10 cellular contexts compared by ENCODE assay signal in genomic region chr11:116731821-116732739, GRCh38. TPM values are rescaled to one million over a fixed set of nuclear protein-coding genes. Genes with fewer than 3 reads are reported as not detected.
DNase-seq lines count a peak whose midpoint lies in the region; ATAC-seq lines count a peak whose summit lies in the region.
"Had no signal": no experiment of that assay in that cellular context is flagged by ENCODE, and none has a peak within 500 bp of the region (broad histone marks: within the 10 kb centered on the region; RNA-seq: fewer than 3 reads in every experiment).

No MANE protein-coding gene starts in this region.

- ATAC-seq in GM19455 (IDR thresholded peaks at IDR 0.05; ENCODE audit: unreplicated experiment) (peak; percentile 23), sciatic nerve (no peak), Right ventricle myocardium inferior (no peak)

- H3K27ac ChIP-seq in HUES6 (ENCODE audit: low read depth, low read length) (no peak overlapping the region), Karpas-422 (ENCODE audit: low read length) (no peak overlapping the region)
- H3K27ac ChIP-seq: ovary had no signal

- H3K4me1 ChIP-seq in HUES6 (ENCODE audit: control insufficient read depth, insufficient read depth, low read length) (peaks cover 24% of the 10 kb centered on the region), Karpas-422 (ENCODE audit: low read length) (peaks cover 5% of the 10 kb centered on the region)

- H3K4me3 ChIP-seq in HUES6 (ENCODE audit: low read depth, low read length) (peak overlapping the region; percentile 42), iPS-11a (ENCODE audit: low read depth, low read length) (peak overlapping the region; percentile 15), Karpas-422 (ENCODE audit: low read length) (no peak overlapping the region)
- H3K4me3 ChIP-seq: ovary had no signal

- H2AFZ ChIP-seq in Karpas-422 (ENCODE audit: low read length), result no peak overlapping the region

- no peak overlapping the region for H3K4me2 ChIP-seq in Karpas-422 (ENCODE audit: low read depth, low read length, poor library complexity, severe bottlenecking)

- H3K9ac ChIP-seq in HUES6 (ENCODE audit: low read length) (no peak overlapping the region), Karpas-422 (ENCODE audit: low read length) (no peak overlapping the region)

- H3K27me3 ChIP-seq in HUES6 (ENCODE audit: control insufficient read depth, insufficient read depth, low read length), result peaks cover 5% of the 10 kb centered on the region; the same call in 1 of the 2 replicates
- no peaks in the 10 kb centered on the region for H3K27me3 ChIP-seq in Karpas-422 (ENCODE audit: low read length)
- H3K27me3 ChIP-seq: ovary had no signal

- H3K9me2 ChIP-seq in Karpas-422 (replicated peaks; ENCODE audit: insufficient read depth, low read length), result no peaks in the 10 kb centered on the region

- H4K20me1 ChIP-seq in Karpas-422 (ENCODE audit: insufficient read depth, low read depth, low read length), result no peaks in the 10 kb centered on the region

- DNase-seq in sciatic nerve (ENCODE audit: low spot score) (peak; percentile 43), Karpas-422 (no peak), Right ventricle myocardium inferior (ENCODE audit: missing footprints) (no peak), NCI-H1694 (lab: John Stamatoyannopoulos, UW) (no peak)
- DNase-seq: NCI-H1436 treated with DMSO at 0.1 percent for 48 hours had no signal

- no peaks in the 10 kb centered on the region for H3K36me3 ChIP-seq in HUES6 (ENCODE audit: control insufficient read depth, insufficient read depth, low read length)
- H3K36me3 ChIP-seq in Karpas-422 (ENCODE audit: insufficient read depth, low read length), result no peaks in the 10 kb centered on the region
- H3K36me3 ChIP-seq: ovary had no signal

- intact Hi-C loops in sciatic nerve (cut with DNase I) (no loop called here), Right ventricle myocardium inferior (cut with DNase I) (no loop called here)

- no peaks in the 10 kb centered on the region for H3K79me2 ChIP-seq in Karpas-422 (ENCODE audit: low read length)

- H3K9me3 ChIP-seq in HUES6 (ENCODE audit: control insufficient read depth, insufficient read depth, low read depth, low read length), result no peaks in the 10 kb centered on the region
- no peaks in the 10 kb centered on the region for H3K9me3 ChIP-seq in Karpas-422 (ENCODE audit: low read length)
- H3K9me3 ChIP-seq: ovary had no signal

RNA-seq across cellular contexts. Expression of gene BUD13, which starts 40.7 kb away (rescaled TPM):
- total RNA-seq in sciatic nerve, result 16.9 TPM
- total RNA-seq in Karpas-422 (2014; rRNA removed; shearing (Covaris generic); ENCODE audit: low replicate concordance), result 6.4 and 14.1 TPM in 2 replicates
- total RNA-seq in Right ventricle myocardium inferior, result 7.8 TPM

RNA-seq across cellular contexts. Expression of gene ZPR1, which starts 55.7 kb away (rescaled TPM):
- total RNA-seq in sciatic nerve, result 26.7 TPM
- 29.8 and 44.7 TPM in 2 replicates for total RNA-seq in Karpas-422 (2014; rRNA removed; shearing (Covaris generic); ENCODE audit: low replicate concordance)
- total RNA-seq in Right ventricle myocardium inferior, result 23.3 TPM

RNA-seq across cellular contexts. Expression of gene APOA5, which starts 59.6 kb away (rescaled TPM):
- not detected for total RNA-seq in sciatic nerve
- total RNA-seq in Karpas-422 (2014; rRNA removed; shearing (Covaris generic); ENCODE audit: low replicate concordance), result not detected in 2 replicates
- not detected for total RNA-seq in Right ventricle myocardium inferior
- total RNA-seq: activated naive CD4-positive, alpha-beta T cell treated with anti-CD3 and anti-CD28 coated beads for 36 hours had no signal
